Comparison of ENCODE assay signal across 20 cellular contexts in the genomic region with DNA sequence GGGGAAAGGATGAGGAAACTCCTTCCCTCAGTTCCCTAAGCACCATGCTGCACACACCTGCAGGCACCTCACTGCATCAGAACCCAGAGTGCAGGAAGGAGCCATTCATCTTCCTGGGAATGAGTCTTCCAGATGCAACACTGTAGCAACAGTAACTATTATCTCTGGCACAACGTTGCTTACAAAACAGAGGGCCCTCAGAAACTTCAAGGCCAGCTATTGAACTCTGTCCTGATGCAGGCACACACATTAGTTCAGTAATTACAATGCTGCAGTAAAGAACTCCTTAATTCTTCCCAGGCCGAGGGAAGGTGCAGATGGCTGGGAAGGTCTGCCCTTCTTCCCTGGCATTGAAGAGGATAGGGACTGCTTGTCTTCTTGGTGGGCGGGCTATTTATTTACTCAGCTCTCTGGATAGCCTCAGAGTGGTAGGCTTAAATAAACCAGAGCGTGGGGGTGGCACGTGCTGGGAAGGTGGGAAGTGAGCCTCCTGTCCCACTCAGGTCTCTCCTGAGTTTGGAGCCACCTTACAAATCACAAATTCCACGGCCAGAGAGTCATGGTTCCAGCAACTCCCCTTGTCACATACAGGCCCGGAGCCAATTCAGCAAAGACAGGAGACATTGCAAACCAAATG.
DNase-seq lines count a peak whose midpoint lies in the region; ATAC-seq and TF ChIP-seq lines count a peak whose summit lies in the region.
"Had no signal": no experiment of that assay in that cellular context is flagged by ENCODE, and none has a peak within 500 bp of the region (broad histone marks: within the 10 kb centered on the region; RNA-seq: fewer than 3 reads in every experiment).

No MANE protein-coding gene starts in this region.

- H3K36me3 ChIP-seq in mesenchymal stem cell (ENCODE audit: control insufficient read depth in 1 of 2, insufficient read depth in 2 of 2, low read depth in 1 of 2, low read length in 2 of 2): no peaks in the 10 kb centered on the region

- no peak overlapping the region for H3K23ac ChIP-seq in mesenchymal stem cell (ENCODE audit: low read length in 2 of 2)

- H3K36me3 Mint-ChIP-seq in HFFc6 (ENCODE audit: low read depth) (no peaks in the 10 kb centered on the region), endothelial cell (ENCODE audit: low read depth, unreplicated experiment) (no peaks in the 10 kb centered on the region)
- H3K36me3 Mint-ChIP-seq: CD14-positive monocyte had no signal

- H3K9me3 Mint-ChIP-seq in HFFc6 (no peaks in the 10 kb centered on the region), endothelial cell (ENCODE audit: unreplicated experiment) (no peaks in the 10 kb centered on the region)

- no peak overlapping the region for H3K9ac ChIP-seq in mesenchymal stem cell (ENCODE audit: low read length)

- peak overlapping the region; percentile 29; the same call in 1 of the 2 replicates for H3K27ac Mint-ChIP-seq in HFFc6
- peak overlapping the region; percentile 24 for H3K27ac Mint-ChIP-seq in endothelial cell (ENCODE audit: unreplicated experiment)
- H3K27ac Mint-ChIP-seq: CD14-positive monocyte had no signal

- H3K9me3 ChIP-seq in mesenchymal stem cell (ENCODE audit: control insufficient read depth, low read length): no peaks in the 10 kb centered on the region
- H3K9me3 ChIP-seq: Caco-2 had no signal

- peaks cover 29% of the 10 kb centered on the region for H3K4me1 ChIP-seq in mesenchymal stem cell (ENCODE audit: control insufficient read depth, insufficient read depth, low read depth, low read length)

- H3K4me3 ChIP-seq in mesenchymal stem cell (ENCODE audit: insufficient read depth in 1 of 2, low read depth in 1 of 2, low read length in 2 of 2): no peak overlapping the region

- TF ChIP-seq CTCF in HFFc6 (IDR thresholded peaks at IDR 0.05) (no peak), endothelial cell (IDR thresholded peaks at IDR 0.05; ENCODE audit: unreplicated experiment) (no peak)

- no peak overlapping the region for H2AFZ ChIP-seq in mesenchymal stem cell (ENCODE audit: low read depth, low read length)

- H3K4ac ChIP-seq in mesenchymal stem cell (ENCODE audit: low read depth in 1 of 2, low read length in 2 of 2): peak overlapping the region in 1 of 2 experiments; percentile 37

- H4K8ac ChIP-seq in mesenchymal stem cell (ENCODE audit: low read length): no peak overlapping the region

- no peak overlapping the region for H2BK15ac ChIP-seq in mesenchymal stem cell (ENCODE audit: low read depth, poor library complexity, severe bottlenecking)

- no peak overlapping the region for H2BK120ac ChIP-seq in mesenchymal stem cell (ENCODE audit: low read depth, low read length)

- H2BK5ac ChIP-seq in mesenchymal stem cell (ENCODE audit: low read depth, low read length, poor library complexity, severe bottlenecking): no peak overlapping the region

- peaks cover 0 to 6% of the 10 kb centered on the region in 2 experiments for H3K27me3 ChIP-seq in mesenchymal stem cell (ENCODE audit: control insufficient read depth in 1 of 2, insufficient read depth in 1 of 2, low read length in 2 of 2)

- H3K4me3 Mint-ChIP-seq in HFFc6 (no peak overlapping the region; the same call in 1 of the 2 replicates), endothelial cell (ENCODE audit: unreplicated experiment) (no peak overlapping the region)
- H3K4me3 Mint-ChIP-seq: CD14-positive monocyte had no signal

- peak overlapping the region in 1 of 2 experiments; percentile 41 for H3K14ac ChIP-seq in mesenchymal stem cell (ENCODE audit: low read length in 2 of 2)

- H3K27me3 Mint-ChIP-seq in HFFc6 (ENCODE audit: insufficient read depth) (peaks cover 1% of the 10 kb centered on the region), endothelial cell (ENCODE audit: unreplicated experiment) (peaks cover 7% of the 10 kb centered on the region)

- no peak overlapping the region for H2AK5ac ChIP-seq in mesenchymal stem cell (ENCODE audit: low read length, severe bottlenecking)

- ATAC-seq in GM19395 (IDR thresholded peaks at IDR 0.05; ENCODE audit: unreplicated experiment): no peak

- H3K18ac ChIP-seq in mesenchymal stem cell (ENCODE audit: low read depth in 1 of 2, low read length in 2 of 2): peak overlapping the region in 1 of 2 experiments; percentile 55

- H3K4me1 Mint-ChIP-seq in HFFc6 (ENCODE audit: low read depth): peaks cover 80% of the 10 kb centered on the region
- peaks cover 72% of the 10 kb centered on the region for H3K4me1 Mint-ChIP-seq in endothelial cell (ENCODE audit: unreplicated experiment)

- H2BK12ac ChIP-seq in mesenchymal stem cell (ENCODE audit: low read length in 2 of 2): peak overlapping the region; percentile 81 to 95

- no peak overlapping the region for H3K4me2 ChIP-seq in mesenchymal stem cell (ENCODE audit: low read length, poor library complexity, severe bottlenecking)

- no peak overlapping the region for H3K27ac ChIP-seq in mesenchymal stem cell (ENCODE audit: low read length, poor library complexity, severe bottlenecking)

- WGBS in mesenchymal stem cell: 74% methylated on average over 6 of the region's 7 CpGs

- H4K91ac ChIP-seq in mesenchymal stem cell (ENCODE audit: low read length): no peak overlapping the region

- no peaks in the 10 kb centered on the region for H3K79me1 ChIP-seq in mesenchymal stem cell (replicated peaks; ENCODE audit: low read length, poor library complexity, severe bottlenecking)

- DNase-seq in AG08395 (ENCODE audit: low spot score) (peak; percentile 9), HFFc6 (no peak), endothelial cell (ENCODE audit: low spot score) (no peak), mesenchymal stem cell (peak; percentile 25), NCI-H748 treated with DMSO at 0.1 percent for 48 hours (lab: John Stamatoyannopoulos, UW) (no peak), GM19238 (ENCODE audit: insufficient read length, low spot score) (no peak), NCI-H2196 treated with DMSO at 0.1 percent for 48 hours (lab: John Stamatoyannopoulos, UW; ENCODE audit: unreplicated experiment) (no peak)
- DNase-seq: Caco-2, DMS153, GOT3, KBM-7, NCI-H1048, NCI-H1436 treated with DMSO at 0.1 percent for 48 hours, NCI-H2081 treated with DMSO at 0.1 percent for 48 hours, NCI-H2227 treated with DMSO at 0.1 percent for 48 hours, NCI-H524 treated with DMSO at 0.1 percent for 48 hours, RPMI8226, SIG-M5 had no signal

Comparison
In these comparisons a context has a peak if more than half of its experiments do, and no peak if none do; other contexts are left out.
1. DNase-seq: peak in AG08395 (single experiment) and mesenchymal stem cell (single experiment); none in HFFc6 (single experiment), endothelial cell (single experiment), NCI-H748 treated with DMSO at 0.1 percent for 48 hours (single experiment), GM19238 (single experiment) and NCI-H2196 treated with DMSO at 0.1 percent for 48 hours (single experiment).